ENCODE assay signal across 9 cellular contexts in the genomic region with DNA sequence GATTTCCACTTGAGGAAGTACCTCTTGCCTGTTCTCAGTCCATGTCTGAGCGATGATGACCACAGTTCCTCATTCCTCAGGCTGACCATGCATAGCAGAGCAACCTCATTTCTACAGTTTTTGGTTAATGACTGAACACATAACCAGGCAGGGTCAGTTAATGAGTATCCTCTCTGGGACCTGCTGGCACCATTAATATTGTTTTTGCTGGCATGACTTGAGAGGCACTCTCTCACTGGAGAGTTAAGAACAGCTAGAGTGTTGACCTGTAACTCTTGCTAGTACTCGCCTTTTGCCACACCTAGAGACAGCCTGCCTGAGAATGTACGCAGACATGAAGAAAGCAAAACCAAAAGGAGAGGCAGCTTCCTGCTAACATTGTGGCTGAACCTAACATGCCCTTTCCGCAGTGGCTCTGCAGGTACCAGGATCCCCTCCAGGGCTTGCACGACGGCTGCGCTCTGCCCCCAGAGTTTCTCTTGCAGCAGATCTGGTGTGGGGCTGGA. TPM values are rescaled to one million over a fixed set of nuclear protein-coding genes. Genes with fewer than 3 reads are reported as not detected.
DNase-seq lines count a peak whose midpoint lies in the region; ATAC-seq and TF ChIP-seq lines count a peak whose summit lies in the region.
"Had no signal": no experiment of that assay in that cellular context is flagged by ENCODE, and none has a peak within 500 bp of the region (broad histone marks: within the 10 kb centered on the region; RNA-seq: fewer than 3 reads in every experiment).

No MANE protein-coding gene starts in this region.

- peaks cover 0 to 29% of the 10 kb centered on the region in 2 donors for H3K36me3 ChIP-seq in gastroesophageal sphincter

- no peak overlapping the region for H3K27ac ChIP-seq in gastroesophageal sphincter
- H3K27ac ChIP-seq: parathyroid adenoma had no signal

- no peaks in the 10 kb centered on the region for H3K27me3 Mint-ChIP-seq in IgD-negative memory B cell

- H3K9me3 ChIP-seq in gastroesophageal sphincter: no peaks in the 10 kb centered on the region

- TF ChIP-seq EP300 in gastroesophageal sphincter (IDR thresholded peaks at IDR 0.05): no peak

- no peak for TF ChIP-seq CTCF in gastroesophageal sphincter (IDR thresholded peaks at IDR 0.05)

- peaks cover 19 to 23% (median 23%) of the 10 kb centered on the region in 3 donors for H3K4me1 Mint-ChIP-seq in IgD-negative memory B cell

- no peak overlapping the region for H3K4me3 ChIP-seq in gastroesophageal sphincter

- ATAC-seq in GM21447 (IDR thresholded peaks at IDR 0.05; ENCODE audit: unreplicated experiment) (peak; percentile 79), gastroesophageal sphincter (no peak)

- H3K4me1 ChIP-seq in gastroesophageal sphincter: no peaks in the 10 kb centered on the region
- H3K4me1 ChIP-seq: parathyroid adenoma had no signal

- in situ Hi-C loops in Caki2 (cut with HindIII; ENCODE audit: low pct_unique_long_range_greater_than_20kb, low sequenced_read_pairs): no loop called here

- H3K36me3 Mint-ChIP-seq in IgD-negative memory B cell: no peaks in the 10 kb centered on the region

- DNase-seq in Caki2 (ENCODE audit: low read depth) (peak; percentile 99), globus pallidus (ENCODE audit: low spot score) (peak; percentile 26), NCI-H446 (lab: John Stamatoyannopoulos, UW) (no peak)
- peak; percentile 47 for DNase-seq in activated CD8-positive, alpha-beta memory T cell treated with anti-CD3 and anti-CD28 coated beads, Interleukin-2, amount 50 U/mL, for 4 hours
- DNase-seq in stimulated activated CD4-positive, alpha-beta T cell treated with anti-CD3 and anti-CD28 coated beads, Interleukin-4, amount 100 ng/mL, for 4 hours: peak; percentile 31 to 51

- H3K4me3 Mint-ChIP-seq in IgD-negative memory B cell: peak overlapping the region; percentile 78 to 91 (median 88)

- no peaks in the 10 kb centered on the region for H3K27me3 ChIP-seq in gastroesophageal sphincter

- TF ChIP-seq POLR2A in gastroesophageal sphincter (IDR thresholded peaks at IDR 0.05): no peak

- H3K27ac Mint-ChIP-seq in IgD-negative memory B cell: peak overlapping the region; percentile 79 to 98 (median 96)

- H3K9me3 Mint-ChIP-seq in IgD-negative memory B cell: peaks cover 0 to 5% (median 0%) of the 10 kb centered on the region in 3 donors

- 77 to 100% methylated on average over 1 of the region's 7 CpGs for WGBS in gastroesophageal sphincter (ENCODE audit: low coverage in 1 of 2), 2 donors

RNA-seq across cellular contexts. Expression of a gene that starts 23.9 kb away (rescaled TPM):
- total RNA-seq in Caki2 (2014; rRNA removed; shearing (Covaris generic); ENCODE audit: low replicate concordance): 50.7 and 52.9 TPM in 2 replicates
- polyA plus RNA-seq in IgD-negative memory B cell: 18.6 TPM
- total RNA-seq in gastroesophageal sphincter: 10 to 100 TPM in 1 of 4 donors, 1 to 10 TPM in 3; 4.9 to 15.3 (median 7.7) TPM

RNA-seq across cellular contexts. Expression of a gene that starts 24.0 kb away (rescaled TPM):
- total RNA-seq in Caki2 (2014; rRNA removed; shearing (Covaris generic); ENCODE audit: low replicate concordance): 5.5 and 8.3 TPM in 2 replicates
- polyA plus RNA-seq in IgD-negative memory B cell: 0.53 TPM
- 1 to 10 TPM in 1 of 4 donors, under 1 TPM in 2, not detected in 1; 0.67 to 3.1 (median 0.78) TPM for total RNA-seq in gastroesophageal sphincter

RNA-seq across cellular contexts. Expression of a gene that starts 44.4 kb away (rescaled TPM):
- total RNA-seq in Caki2 (2014; rRNA removed; shearing (Covaris generic); ENCODE audit: low replicate concordance): 9.7 and 12.0 TPM in 2 replicates
- 2.4 TPM for polyA plus RNA-seq in IgD-negative memory B cell
- 1 to 10 TPM in 1 of 4 donors, under 1 TPM in 3; 0.40 to 3.3 (median 0.54) TPM for total RNA-seq in gastroesophageal sphincter

RNA-seq across cellular contexts. Expression of a gene that starts 51.4 kb away (rescaled TPM):
- total RNA-seq in Caki2 (2014; rRNA removed; shearing (Covaris generic); ENCODE audit: low replicate concordance): 219 and 224 TPM in 2 replicates
- polyA plus RNA-seq in IgD-negative memory B cell: 234 TPM
- total RNA-seq in gastroesophageal sphincter: 100 to 1,000 TPM; 143 to 190 (median 187) TPM

Comparison
In these comparisons a context has a peak if more than half of its experiments do, and no peak if none do; other contexts are left out.
1. DNase-seq: peak in Caki2 (single experiment), activated CD8-positive, alpha-beta memory T cell treated with anti-CD3 and anti-CD28 coated beads, Interleukin-2, amount 50 U/mL, for 4 hours (single experiment), globus pallidus (single experiment) and stimulated activated CD4-positive, alpha-beta T cell treated with anti-CD3 and anti-CD28 coated beads, Interleukin-4, amount 100 ng/mL, for 4 hours (2 of 2); none in NCI-H446 (0 of 2).